15 cellular contexts compared by ENCODE assay signal in the genomic region with DNA sequence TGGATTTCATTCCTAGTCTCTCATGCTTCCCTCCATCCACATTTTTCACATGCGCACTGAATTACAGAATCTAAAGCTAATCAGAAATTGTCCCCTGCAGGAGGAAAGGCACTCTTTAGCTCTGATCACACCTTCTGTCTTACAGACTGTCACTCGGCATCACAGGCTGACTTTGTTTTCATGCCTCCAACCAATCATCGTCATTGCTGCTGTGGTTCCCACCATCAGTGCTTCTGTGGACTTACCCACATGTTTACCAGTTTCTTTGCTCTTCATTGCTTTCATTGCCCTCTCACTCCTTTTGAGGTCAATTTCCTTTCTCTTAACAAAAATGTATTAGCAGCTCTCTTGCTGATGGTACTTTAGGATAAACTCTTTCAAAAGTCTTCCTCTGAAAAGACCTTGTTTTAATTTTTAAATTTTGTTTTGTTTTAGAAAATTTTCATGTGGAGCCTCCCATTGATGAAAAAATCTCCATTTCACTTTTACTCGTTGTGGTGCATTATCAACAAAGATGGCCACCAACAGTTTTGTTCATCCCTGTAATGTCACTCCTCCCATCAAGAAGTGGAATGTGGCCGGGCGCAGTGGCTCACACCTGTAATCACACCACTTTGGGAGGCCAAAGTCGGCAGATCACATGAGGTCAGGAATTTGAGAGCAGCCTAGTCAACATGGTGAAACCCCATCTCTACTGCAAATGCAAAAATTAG. TPM values are rescaled to one million over a fixed set of nuclear protein-coding genes. Genes with fewer than 3 reads are reported as not detected.
DNase-seq lines count a peak whose midpoint lies in the region; ATAC-seq and TF ChIP-seq lines count a peak whose summit lies in the region.
"Had no signal": no experiment of that assay in that cellular context is flagged by ENCODE, and none has a peak within 500 bp of the region (broad histone marks: within the 10 kb centered on the region; RNA-seq: fewer than 3 reads in every experiment).

No MANE protein-coding gene starts in this region.

- no peaks in the 10 kb centered on the region for H3K4me1 ChIP-seq in Peyer's patch

- no peaks in the 10 kb centered on the region for H3K9me3 ChIP-seq in Peyer's patch

- no peaks in the 10 kb centered on the region for H3K27me3 ChIP-seq in Peyer's patch

- H3K4me3 ChIP-seq in Peyer's patch = no peak overlapping the region

- TF ChIP-seq CTCF in Peyer's patch (IDR thresholded peaks at IDR 0.05) = no peak

- peaks cover 61% of the 10 kb centered on the region for H3K4me1 Mint-ChIP-seq in activated T-cell treated with anti-CD3 and anti-CD28 coated beads, Interleukin-2, amount 50 U/mL, for 24 hours (ENCODE audit: low read depth)
- H3K4me1 Mint-ChIP-seq in memory B cell = peaks cover 9% of the 10 kb centered on the region

- peak overlapping the region in 2 of 4 donors; percentile 14 to 35 for H3K27ac ChIP-seq in Peyer's patch

- H3K27me3 Mint-ChIP-seq in activated T-cell treated with anti-CD3 and anti-CD28 coated beads, Interleukin-2, amount 50 U/mL, for 24 hours = no peaks in the 10 kb centered on the region
- no peaks in the 10 kb centered on the region for H3K27me3 Mint-ChIP-seq in memory B cell

- H3K36me3 Mint-ChIP-seq in activated T-cell treated with anti-CD3 and anti-CD28 coated beads, Interleukin-2, amount 50 U/mL, for 24 hours (ENCODE audit: low read depth) = peaks cover 3% of the 10 kb centered on the region
- peaks cover 3% of the 10 kb centered on the region for H3K36me3 Mint-ChIP-seq in memory B cell

- DNase-seq in CD1c-positive myeloid dendritic cell (ENCODE audit: extremely low spot score) (peak; percentile 44), Peyer's patch (peak in 2 of 3 donors; percentile 54 to 76), memory B cell (ENCODE audit: low spot score in 2 of 2) (no peak), NCI-H748 treated with DMSO at 0.1 percent for 48 hours (lab: John Stamatoyannopoulos, UW) (no peak), HUDEP-2 (lab: John Stamatoyannopoulos, UW; ENCODE audit: unreplicated experiment in 76 of 76) (no peak)
- DNase-seq in activated T-cell treated with anti-CD3 and anti-CD28 coated beads, Interleukin-2, amount 50 U/mL, for 24 hours = no peak
- DNase-seq: AML-193, amniotic stem cell, dermis blood vessel endothelial cell, Kasumi-1 had no signal

- peak overlapping the region; percentile 59 for H3K27ac Mint-ChIP-seq in activated T-cell treated with anti-CD3 and anti-CD28 coated beads, Interleukin-2, amount 50 U/mL, for 24 hours
- H3K27ac Mint-ChIP-seq in memory B cell = peak overlapping the region; percentile 16

- H3K4me3 Mint-ChIP-seq in activated T-cell treated with anti-CD3 and anti-CD28 coated beads, Interleukin-2, amount 50 U/mL, for 24 hours = no peak overlapping the region
- H3K4me3 Mint-ChIP-seq in memory B cell = no peak overlapping the region

- peaks cover 4% of the 10 kb centered on the region for H3K9me3 Mint-ChIP-seq in activated T-cell treated with anti-CD3 and anti-CD28 coated beads, Interleukin-2, amount 50 U/mL, for 24 hours
- H3K9me3 Mint-ChIP-seq in memory B cell = no peaks in the 10 kb centered on the region

- ATAC-seq in memory B cell (ENCODE audit: low read depth) = peak; percentile 30
- ATAC-seq in GM18502 (IDR thresholded peaks at IDR 0.05; ENCODE audit: poor library complexity, unreplicated experiment) = no peak
- no peak for ATAC-seq in GM18858 (IDR thresholded peaks at IDR 0.05; ENCODE audit: unreplicated experiment)

- TF ChIP-seq POLR2A in Peyer's patch (IDR thresholded peaks at IDR 0.05) = no peak

- no peaks in the 10 kb centered on the region for H3K36me3 ChIP-seq in Peyer's patch

RNA-seq across cellular contexts. Expression of gene TREH, which starts 20.2 kb away (rescaled TPM):
- 10 to 100 TPM; 18.9 to 53.4 (median 32.6) TPM for total RNA-seq in Peyer's patch
- total RNA-seq: dermis blood vessel endothelial cell, G401, myocyte, OCI-LY7 had no signal

Comparison
In these comparisons a context has a peak if more than half of its experiments do, and no peak if none do; other contexts are left out.
1. DNase-seq: peak in CD1c-positive myeloid dendritic cell (single experiment) and Peyer's patch (2 of 3); none in activated T-cell treated with anti-CD3 and anti-CD28 coated beads, Interleukin-2, amount 50 U/mL, for 24 hours (single experiment), memory B cell (0 of 2), NCI-H748 treated with DMSO at 0.1 percent for 48 hours (single experiment) and HUDEP-2 (0 of 76).